Comparison of ENCODE assay signal across 12 cellular contexts in genomic region chr1:25707280-25708016, GRCh38.
DNase-seq lines count a peak whose midpoint lies in the region; ATAC-seq and TF ChIP-seq lines count a peak whose summit lies in the region.
"Had no signal": no experiment of that assay in that cellular context is flagged by ENCODE, and none has a peak within 500 bp of the region (broad histone marks: within the 10 kb centered on the region; RNA-seq: fewer than 3 reads in every experiment).

No MANE protein-coding gene starts in this region.

- H2AFZ ChIP-seq in mammary epithelial cell (ENCODE audit: low read depth, low read length): peak overlapping the region; percentile 22
- H2AFZ ChIP-seq in hepatocyte: no peak overlapping the region

- no peak overlapping the region for H3K4me3 ChIP-seq in mammary epithelial cell (replicated peaks in 1 of 3; ENCODE audit: insufficient read depth in 1 of 3, low read depth in 2 of 3, low read length in 3 of 3)
- H3K4me3 ChIP-seq in hepatocyte: no peak overlapping the region
- no peak overlapping the region for H3K4me3 ChIP-seq in thyroid gland (replicated peaks in 1 of 3)
- H3K4me3 ChIP-seq: BLaER1, body of pancreas had no signal

- H3K9me3 Mint-ChIP-seq in MCF 10A (ENCODE audit: unreplicated experiment): no peaks in the 10 kb centered on the region

- H3K4me2 ChIP-seq in mammary epithelial cell (ENCODE audit: insufficient read depth, low read depth, low read length): peak overlapping the region; percentile 2
- peak overlapping the region; percentile 40 for H3K4me2 ChIP-seq in hepatocyte

- intact Hi-C loops in mammary epithelial cell (cut with micrococcal nuclease): no loop called here
- intact Hi-C loops in MCF 10A (cut with micrococcal nuclease): no loop called here
- intact Hi-C loops in thyroid gland (cut with DNase I): no loop called here

- dilution Hi-C loops in mammary epithelial cell (cut with HindIII; ENCODE audit: low sequenced_read_pairs): no loop called here

- no peaks in the 10 kb centered on the region for H3K27me3 ChIP-seq in mammary epithelial cell (ENCODE audit: insufficient read depth, low read length)
- no peaks in the 10 kb centered on the region for H3K27me3 ChIP-seq in hepatocyte
- H3K27me3 ChIP-seq in thyroid gland: no peaks in the 10 kb centered on the region
- H3K27me3 ChIP-seq: BLaER1, body of pancreas had no signal

- H3K4me1 ChIP-seq in mammary epithelial cell (ENCODE audit: insufficient read depth, low read length) (peaks cover 19% of the 10 kb centered on the region), hepatocyte (ENCODE audit: insufficient read depth) (peaks cover 13% of the 10 kb centered on the region), thyroid gland (peaks cover 36 to 60% of the 10 kb centered on the region in 2 donors)
- H3K4me1 ChIP-seq: body of pancreas had no signal

- H3K9ac ChIP-seq in mammary epithelial cell (ENCODE audit: insufficient read depth, low read length): no peak overlapping the region
- H3K9ac ChIP-seq: BLaER1 had no signal

- H3K9me2 ChIP-seq in hepatocyte (replicated peaks; ENCODE audit: insufficient read depth): no peaks in the 10 kb centered on the region

- CTCF ChIA-PET in mammary epithelial cell (lab: Charles Lee; ENCODE audit: low non-redundant PET) (no interaction called here), MCF 10A (lab: Yijun Ruan, JAX) (no interaction called here)

- H3K4me3 Mint-ChIP-seq in MCF 10A (ENCODE audit: unreplicated experiment): no peak overlapping the region

- BruUV-seq in mammary epithelial cell (replicated peaks; lab: Mats Ljungman, UMichigan) (no TSS peak), MCF 10A (replicated peaks; lab: Mats Ljungman, UMichigan) (no TSS peak)

- no peak for TF ChIP-seq CTCF in mammary epithelial cell (conservative IDR thresholded peaks at IDR 0.05 in 1 of 2, IDR thresholded peaks at IDR 0.05 in 1 of 2; ENCODE audit: extremely low read depth in 1 of 2, insufficient read depth in 1 of 2, low read depth in 1 of 2, low read length in 2 of 2)
- no peak for TF ChIP-seq CTCF in MCF 10A (IDR thresholded peaks at IDR 0.05; ENCODE audit: unreplicated experiment)
- TF ChIP-seq CTCF in hepatocyte (IDR thresholded peaks at IDR 0.05; ENCODE audit: poor library complexity): no peak
- no peak for TF ChIP-seq CTCF in thyroid gland (IDR thresholded peaks at IDR 0.05)

- no peaks in the 10 kb centered on the region for H3K36me3 Mint-ChIP-seq in MCF 10A (ENCODE audit: insufficient read depth, unreplicated experiment)

- H3K27me3 Mint-ChIP-seq in MCF 10A (ENCODE audit: insufficient read depth, unreplicated experiment): peaks cover 20% of the 10 kb centered on the region

- H3K36me3 ChIP-seq in mammary epithelial cell (ENCODE audit: insufficient read depth, low read length) (no peaks in the 10 kb centered on the region), hepatocyte (replicated peaks; ENCODE audit: insufficient read depth, low read depth) (no peaks in the 10 kb centered on the region), thyroid gland (no peaks in the 10 kb centered on the region)
- H3K36me3 ChIP-seq: BLaER1 had no signal

- POLR2A ChIA-PET in MCF 10A (lab: Yijun Ruan, JAX): interaction anchor here (0.5 to 1.0 kb wide), 3 partner anchors 13 to 498 kb away, joined by 3 read pairs; no protein-coding TSS in a partner anchor

- H3K4me1 Mint-ChIP-seq in MCF 10A (ENCODE audit: insufficient read depth, unreplicated experiment): no peaks in the 10 kb centered on the region

- DNase-seq in mammary epithelial cell: peak; percentile 31
- DNase-seq in MCF 10A (ENCODE audit: unreplicated experiment): no peak
- no peak for DNase-seq in hepatocyte (ENCODE audit: low spot score)
- no peak for DNase-seq in thyroid gland
- DNase-seq in NCI-H2107 (lab: John Stamatoyannopoulos, UW): no peak
- DNase-seq in glomerular visceral epithelial cell (ENCODE audit: extremely low spot score): no peak
- DNase-seq in D341Med (ENCODE audit: low spot score): no peak
- DNase-seq: body of pancreas, NCI-H446, T-helper 1 cell had no signal

- ATAC-seq in SK-N-SH treated with all-trans-retinoic acid at 6 μM for 48 hours: peak; percentile 49
- ATAC-seq: body of pancreas had no signal

- no peak for TF ChIP-seq POLR2A in thyroid gland (IDR thresholded peaks at IDR 0.05)

- in situ Hi-C loops in mammary epithelial cell (cut with MboI; ENCODE audit: low sequenced_read_pairs in 2 of 2): no loop called here

- no peak overlapping the region for H3K27ac ChIP-seq in mammary epithelial cell (ENCODE audit: insufficient read depth, low read depth, low read length)
- no peak overlapping the region for H3K27ac ChIP-seq in hepatocyte
- H3K27ac ChIP-seq in thyroid gland: peak overlapping the region in 2 of 3 donors; percentile 67 to 69
- H3K27ac ChIP-seq: BLaER1, body of pancreas had no signal

- H3K9me3 ChIP-seq in mammary epithelial cell (replicated peaks; ENCODE audit: insufficient read depth, low read length): no peaks in the 10 kb centered on the region
- no peaks in the 10 kb centered on the region for H3K9me3 ChIP-seq in hepatocyte (ENCODE audit: low read depth)
- no peaks in the 10 kb centered on the region for H3K9me3 ChIP-seq in thyroid gland
- H3K9me3 ChIP-seq: BLaER1, body of pancreas had no signal

- WGBS in mammary epithelial cell (ENCODE audit: low coverage, missing lambda C conversion rate): 93% methylated on average over 6 of the region's 6 CpGs
- 53% methylated on average over 6 of the region's 6 CpGs for WGBS in hepatocyte (ENCODE audit: low lambda C conversion rate, missing lambda C conversion rate)
- 82 to 87% methylated on average over 6 of the region's 6 CpGs for WGBS in thyroid gland, 2 donors

- H4K20me1 ChIP-seq in mammary epithelial cell (ENCODE audit: insufficient read depth, low read length) (no peaks in the 10 kb centered on the region), hepatocyte (ENCODE audit: insufficient read depth, poor library complexity, severe bottlenecking) (no peaks in the 10 kb centered on the region)
- H4K20me1 ChIP-seq: BLaER1 had no signal

- H3K79me2 ChIP-seq in mammary epithelial cell (ENCODE audit: insufficient read depth, low read length) (no peaks in the 10 kb centered on the region), hepatocyte (no peaks in the 10 kb centered on the region)

- no peak overlapping the region for H3K27ac Mint-ChIP-seq in MCF 10A (ENCODE audit: low read depth, unreplicated experiment)

TF ChIP-seq in SK-N-SH treated with all-trans-retinoic acid at 6 μM for 48 hours, 23 proteins besides CTCF, POLR2A, EP300 and RAD21:
- TF ChIP-seq, protein P1, sequence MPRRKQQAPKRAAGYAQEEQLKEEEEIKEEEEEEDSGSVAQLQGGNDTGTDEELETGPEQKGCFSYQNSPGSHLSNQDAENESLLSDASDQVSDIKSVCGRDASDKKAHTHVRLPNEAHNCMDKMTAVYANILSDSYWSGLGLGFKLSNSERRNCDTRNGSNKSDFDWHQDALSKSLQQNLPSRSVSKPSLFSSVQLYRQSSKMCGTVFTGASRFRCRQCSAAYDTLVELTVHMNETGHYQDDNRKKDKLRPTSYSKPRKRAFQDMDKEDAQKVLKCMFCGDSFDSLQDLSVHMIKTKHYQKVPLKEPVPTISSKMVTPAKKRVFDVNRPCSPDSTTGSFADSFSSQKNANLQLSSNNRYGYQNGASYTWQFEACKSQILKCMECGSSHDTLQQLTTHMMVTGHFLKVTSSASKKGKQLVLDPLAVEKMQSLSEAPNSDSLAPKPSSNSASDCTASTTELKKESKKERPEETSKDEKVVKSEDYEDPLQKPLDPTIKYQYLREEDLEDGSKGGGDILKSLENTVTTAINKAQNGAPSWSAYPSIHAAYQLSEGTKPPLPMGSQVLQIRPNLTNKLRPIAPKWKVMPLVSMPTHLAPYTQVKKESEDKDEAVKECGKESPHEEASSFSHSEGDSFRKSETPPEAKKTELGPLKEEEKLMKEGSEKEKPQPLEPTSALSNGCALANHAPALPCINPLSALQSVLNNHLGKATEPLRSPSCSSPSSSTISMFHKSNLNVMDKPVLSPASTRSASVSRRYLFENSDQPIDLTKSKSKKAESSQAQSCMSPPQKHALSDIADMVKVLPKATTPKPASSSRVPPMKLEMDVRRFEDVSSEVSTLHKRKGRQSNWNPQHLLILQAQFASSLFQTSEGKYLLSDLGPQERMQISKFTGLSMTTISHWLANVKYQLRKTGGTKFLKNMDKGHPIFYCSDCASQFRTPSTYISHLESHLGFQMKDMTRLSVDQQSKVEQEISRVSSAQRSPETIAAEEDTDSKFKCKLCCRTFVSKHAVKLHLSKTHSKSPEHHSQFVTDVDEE (CRISPR knock-in tag; IDR thresholded peaks at IDR 0.05): peak; percentile 59; the same call in 1 of the 2 replicates
- TF ChIP-seq ZFP3 (CRISPR knock-in tag; IDR thresholded peaks at IDR 0.05) (no peak), GLIS3 (CRISPR knock-in tag; IDR thresholded peaks at IDR 0.05) (no peak), TCF4 (CRISPR knock-in tag; IDR thresholded peaks at IDR 0.05; ENCODE audit: borderline replicate concordance) (peak; percentile 80)

Comparison
In these comparisons a context has a peak if more than half of its experiments do, and no peak if none do; other contexts are left out.
1. H3K27ac ChIP-seq: peak in thyroid gland (2 of 3); none in mammary epithelial cell (single experiment) and hepatocyte (single experiment).